10 cellular contexts compared by ENCODE assay signal in genomic region chr13:33351324-33351723, GRCh38.
DNase-seq lines count a peak whose midpoint lies in the region; ATAC-seq and TF ChIP-seq lines count a peak whose summit lies in the region.
"Had no signal": no experiment of that assay in that cellular context is flagged by ENCODE, and none has a peak within 500 bp of the region (broad histone marks: within the 10 kb centered on the region; RNA-seq: fewer than 3 reads in every experiment).

No MANE protein-coding gene starts in this region.

- H3K9me3 Mint-ChIP-seq in Calu3 (ENCODE audit: low read depth, unreplicated experiment), result no peaks in the 10 kb centered on the region
- H3K9me3 Mint-ChIP-seq: activated CD8-positive, alpha-beta T cell treated with anti-CD3 and anti-CD28 coated beads for 36 hours had no signal

- TF ChIP-seq CTCF in Calu3 (IDR thresholded peaks at IDR 0.05; ENCODE audit: unreplicated experiment) (no peak), epithelial cell of proximal tubule (conservative IDR thresholded peaks at IDR 0.05; ENCODE audit: low read depth, low read length) (no peak), GM10266 (IDR thresholded peaks at IDR 0.05; ENCODE audit: control insufficient read depth, insufficient read depth, low read depth, missing control alignments) (no peak)

- no TSS peak for BruUV-seq in Calu3 (replicated peaks; lab: Mats Ljungman, UMichigan)

- H3K27ac Mint-ChIP-seq in Calu3 (ENCODE audit: unreplicated experiment), result no peak overlapping the region
- H3K27ac Mint-ChIP-seq: activated CD8-positive, alpha-beta T cell treated with anti-CD3 and anti-CD28 coated beads for 36 hours had no signal

- H3K4me1 Mint-ChIP-seq in Calu3 (ENCODE audit: low read depth, unreplicated experiment), result no peaks in the 10 kb centered on the region

- ATAC-seq in HG03159 (IDR thresholded peaks at IDR 0.05; ENCODE audit: unreplicated experiment), result no peak
- ATAC-seq: activated CD8-positive, alpha-beta T cell treated with anti-CD3 and anti-CD28 coated beads for 36 hours had no signal

- H3K4me3 Mint-ChIP-seq in Calu3 (ENCODE audit: low read depth, unreplicated experiment), result no peak overlapping the region
- H3K4me3 Mint-ChIP-seq: activated CD8-positive, alpha-beta T cell treated with anti-CD3 and anti-CD28 coated beads for 36 hours had no signal

- peaks cover 16% of the 10 kb centered on the region for H3K36me3 Mint-ChIP-seq in Calu3 (ENCODE audit: insufficient read depth, unreplicated experiment)

- intact Hi-C loops in Calu3 (cut with micrococcal nuclease; ENCODE audit: unreplicated experiment), result no loop called here

- CTCF ChIA-PET in Calu3 (lab: Charles Lee), result no interaction called here

- peak; percentile 3 for DNase-seq in Calu3
- peak; percentile 71 for DNase-seq in OCI-M1 (lab: John Stamatoyannopoulos, UW)
- DNase-seq in epithelial cell of proximal tubule (ENCODE audit: low read depth), result peak; percentile 16
- DNase-seq in non-pigmented ciliary epithelial cell (ENCODE audit: low read depth), result peak; percentile 17
- DNase-seq in GM10266 (ENCODE audit: extremely low spot score), result no peak
- no peak for DNase-seq in islet precursor cell
- DNase-seq in NCI-H1048 (lab: John Stamatoyannopoulos, UW), result no peak
- DNase-seq: activated CD8-positive, alpha-beta T cell treated with anti-CD3 and anti-CD28 coated beads for 36 hours; dorsolateral prefrontal cortex had no signal

- peak overlapping the region; percentile 86 for H3K4me3 ChIP-seq in epithelial cell of proximal tubule (ENCODE audit: low read depth, low read length)

- no peaks in the 10 kb centered on the region for H3K27me3 Mint-ChIP-seq in Calu3 (ENCODE audit: unreplicated experiment)

Comparison
In these comparisons a context has a peak if more than half of its experiments do, and no peak if none do; other contexts are left out.
1. DNase-seq: peak in Calu3 (single experiment), OCI-M1 (single experiment), epithelial cell of proximal tubule (single experiment) and non-pigmented ciliary epithelial cell (single experiment); none in GM10266 (single experiment), islet precursor cell (single experiment) and NCI-H1048 (single experiment).